Comparison of ENCODE assay signal across 2 cellular contexts in genomic region chr17:46180895-46181279, GRCh38.
TF ChIP-seq lines count a peak whose summit lies in the region.

No MANE protein-coding gene starts in this region.

TF ChIP-seq in GM23338, 12 proteins besides CTCF, POLR2A, EP300 and RAD21:
- no peak for TF ChIP-seq NANOG (IDR thresholded peaks at IDR 0.05; ENCODE audit: borderline replicate concordance)
- TF ChIP-seq EZH2phosphoT487 (IDR thresholded peaks at IDR 0.05; ENCODE audit: unreplicated experiment): no peak
- no peak for TF ChIP-seq JUNB (IDR thresholded peaks at IDR 0.05; ENCODE audit: unreplicated experiment)
- TF ChIP-seq POLR2AphosphoS5 (IDR thresholded peaks at IDR 0.05; ENCODE audit: low read depth): no peak
- no peak for TF ChIP-seq EZH2 (IDR thresholded peaks at IDR 0.05; ENCODE audit: low read depth, unreplicated experiment)
- no peak for TF ChIP-seq CREB1 (CRISPR knock-in tag; IDR thresholded peaks at IDR 0.05; ENCODE audit: low read depth)
- no peak for TF ChIP-seq STAT1 (IDR thresholded peaks at IDR 0.05; ENCODE audit: unreplicated experiment)
- no peak for TF ChIP-seq ZNF114 (CRISPR knock-in tag; IDR thresholded peaks at IDR 0.05)
- no peak for TF ChIP-seq REST (IDR thresholded peaks at IDR 0.05; ENCODE audit: unreplicated experiment)
- TF ChIP-seq ETS1 (IDR thresholded peaks at IDR 0.05): no peak
- no peak for TF ChIP-seq ZNF462 (CRISPR knock-in tag; IDR thresholded peaks at IDR 0.05)
- TF ChIP-seq ZNF331 (CRISPR knock-in tag; IDR thresholded peaks at IDR 0.05; ENCODE audit: low read depth): no peak

TF ChIP-seq in SK-N-SH treated with all-trans-retinoic acid at 6 μM for 48 hours, 23 proteins besides CTCF, POLR2A, EP300 and RAD21:
- TF ChIP-seq ARNTL (CRISPR knock-in tag; IDR thresholded peaks at IDR 0.05; ENCODE audit: borderline replicate concordance, low read depth) (no peak), ZFP30 (CRISPR knock-in tag; IDR thresholded peaks at IDR 0.05) (no peak), ISL1 (CRISPR knock-in tag; IDR thresholded peaks at IDR 0.05) (no peak), OSR1 (CRISPR knock-in tag; IDR thresholded peaks at IDR 0.05) (no peak), CSDC2 (CRISPR knock-in tag; IDR thresholded peaks at IDR 0.05) (no peak), ZNF8 (CRISPR knock-in tag; IDR thresholded peaks at IDR 0.05) (no peak), SNAI2 (CRISPR knock-in tag; IDR thresholded peaks at IDR 0.05) (no peak), TCF4 (CRISPR knock-in tag; IDR thresholded peaks at IDR 0.05; ENCODE audit: borderline replicate concordance) (no peak), ZFP3 (CRISPR knock-in tag; IDR thresholded peaks at IDR 0.05) (no peak), PPARA (CRISPR knock-in tag; IDR thresholded peaks at IDR 0.05; ENCODE audit: borderline replicate concordance) (no peak), ESRRG (CRISPR knock-in tag; IDR thresholded peaks at IDR 0.05) (no peak), CREB5 (CRISPR knock-in tag; IDR thresholded peaks at IDR 0.05; ENCODE audit: low read depth) (no peak)
